In the genomic region with DNA sequence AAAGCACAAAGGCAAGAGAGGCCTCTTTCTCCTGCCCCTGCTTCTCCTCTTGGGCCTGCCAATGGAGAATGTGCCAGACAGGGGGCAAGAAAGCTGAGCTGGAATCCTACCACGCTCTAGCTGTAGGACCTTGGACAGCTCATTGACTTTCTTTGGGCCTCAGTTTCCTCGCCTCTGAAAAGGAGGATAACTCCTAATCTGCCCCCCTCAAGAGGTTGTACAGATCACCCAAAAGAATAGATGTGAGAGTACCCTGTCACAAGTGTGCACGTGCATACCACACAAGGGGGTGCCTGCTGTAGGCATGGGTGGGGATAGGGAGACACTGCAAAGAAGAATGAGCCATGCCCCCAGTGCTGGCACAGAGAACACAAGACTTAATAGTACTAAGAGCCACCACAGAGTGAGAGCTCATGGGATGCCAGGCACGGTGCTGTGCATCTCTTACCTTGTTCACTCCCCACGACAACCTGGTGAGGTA, we compare ENCODE assay signal across 15 cellular contexts. TPM values are rescaled to one million over a fixed set of nuclear protein-coding genes. Genes with fewer than 3 reads are reported as not detected.
DNase-seq lines count a peak whose midpoint lies in the region; ATAC-seq and TF ChIP-seq lines count a peak whose summit lies in the region.
"Had no signal": no experiment of that assay in that cellular context is flagged by ENCODE, and none has a peak within 500 bp of the region (broad histone marks: within the 10 kb centered on the region; RNA-seq: fewer than 3 reads in every experiment).

No MANE protein-coding gene starts in this region.

- peaks cover 73 to 85% (median 82%) of the 10 kb centered on the region in 10 experiments for H3K4me1 ChIP-seq in BLaER1 treated with 17β-estradiol and CSF1 and Interleukin-3, amounts not matched to agents 10 nM and 100 nM
- peaks cover 0 to 44% (median 0%) of the 10 kb centered on the region in 9 donors for H3K4me1 ChIP-seq in heart right ventricle

- H3K4me2 ChIP-seq in BLaER1 treated with 17β-estradiol and CSF1 and Interleukin-3, amounts not matched to agents 10 nM and 100 nM: peak overlapping the region; percentile 83 to 98 (median 93)

- no peak for ATAC-seq in memory B cell (ENCODE audit: low read depth)
- no peak for ATAC-seq in GM18861 (IDR thresholded peaks at IDR 0.05; ENCODE audit: unreplicated experiment)
- ATAC-seq in heart right ventricle: no peak

- peaks cover 62% of the 10 kb centered on the region for H3K36me3 Mint-ChIP-seq in activated CD4-positive, alpha-beta memory T cell treated with anti-CD3 and anti-CD28 coated beads for 36 hours
- peaks cover 23% of the 10 kb centered on the region for H3K36me3 Mint-ChIP-seq in memory B cell

- H3K9me3 ChIP-seq in BLaER1 treated with 17β-estradiol and CSF1 and Interleukin-3, amounts not matched to agents 10 nM and 100 nM (replicated peaks in 1 of 11): peaks cover 0 to 6% (median 0%) of the 10 kb centered on the region in 11 experiments; a peak in 2 of 22 replicates
- no peaks in the 10 kb centered on the region for H3K9me3 ChIP-seq in heart right ventricle

- peak overlapping the region; percentile 50 to 93 (median 82); a peak in 21 of 22 replicates for H3K27ac ChIP-seq in BLaER1 treated with 17β-estradiol and CSF1 and Interleukin-3, amounts not matched to agents 10 nM and 100 nM
- H3K27ac ChIP-seq in heart right ventricle: peak overlapping the region in 1 of 10 donors; percentile 78
- H3K27ac ChIP-seq: cardiac muscle cell had no signal

- no peaks in the 10 kb centered on the region for H3K9me3 Mint-ChIP-seq in activated CD4-positive, alpha-beta memory T cell treated with anti-CD3 and anti-CD28 coated beads for 36 hours
- H3K9me3 Mint-ChIP-seq in memory B cell: no peaks in the 10 kb centered on the region

- H3K4me3 Mint-ChIP-seq in activated CD4-positive, alpha-beta memory T cell treated with anti-CD3 and anti-CD28 coated beads for 36 hours: peak overlapping the region; percentile 79
- peak overlapping the region; percentile 89 for H3K4me3 Mint-ChIP-seq in memory B cell
- H3K4me3 Mint-ChIP-seq: nephron had no signal

- POLR2A ChIA-PET in activated CD4-positive, alpha-beta memory T cell treated with anti-CD3 and anti-CD28 coated beads for 36 hours (lab: Charles Lee): interaction anchor here (1.1 to 8.2 kb wide), 5 partner anchors 8 to 23 kb away, joined by 3 to 58 read pairs (median 8); no protein-coding TSS in a partner anchor

- H4K20me1 ChIP-seq in BLaER1 treated with 17β-estradiol and CSF1 and Interleukin-3, amounts not matched to agents 10 nM and 100 nM: peaks cover 52 to 58% (median 56%) of the 10 kb centered on the region in 11 experiments; a peak in 21 of 22 replicates

- peak overlapping the region; percentile 90 for H3K27ac Mint-ChIP-seq in activated CD4-positive, alpha-beta memory T cell treated with anti-CD3 and anti-CD28 coated beads for 36 hours
- H3K27ac Mint-ChIP-seq in memory B cell: peak overlapping the region; percentile 98

- CTCF ChIA-PET in activated CD4-positive, alpha-beta memory T cell treated with anti-CD3 and anti-CD28 coated beads for 36 hours (lab: Charles Lee): interaction anchor here (1.0 to 5.6 kb wide), 8 partner anchors 10 to 279 kb away, joined by 3 to 40 read pairs (median 6); no protein-coding TSS in a partner anchor

- intact Hi-C loops in activated CD4-positive, alpha-beta memory T cell treated with anti-CD3 and anti-CD28 coated beads for 36 hours (cut with micrococcal nuclease): loop anchor here (2.0 to 5.0 kb wide), 4 partner anchors 41 to 620 kb away; partner anchors contain the start of genes RAB33A, RBMX2 and UTP14A
- intact Hi-C loops in heart right ventricle (cut with DNase I): no loop called here

- H3K27me3 ChIP-seq in BLaER1 treated with 17β-estradiol and CSF1 and Interleukin-3, amounts not matched to agents 10 nM and 100 nM: peaks cover 34 to 95% (median 73%) of the 10 kb centered on the region in 11 experiments
- peaks cover 0 to 3% (median 0%) of the 10 kb centered on the region in 7 donors for H3K27me3 ChIP-seq in heart right ventricle
- H3K27me3 ChIP-seq: cardiac muscle cell had no signal

- no peak for DNase-seq in GM12864 (ENCODE audit: low read depth)
- DNase-seq in activated CD4-positive, alpha-beta memory T cell treated with anti-CD3 and anti-CD28 coated beads for 36 hours: no peak
- DNase-seq in memory B cell (ENCODE audit: low spot score in 2 of 2): no peak
- no peak for DNase-seq in DMS153 (lab: John Stamatoyannopoulos, UW)
- no peak for DNase-seq in heart right ventricle
- no peak for DNase-seq in hepatic stellate cell (ENCODE audit: low spot score)
- DNase-seq: left cardiac atrium, NCI-H1417 treated with DMSO at 0.1 percent for 48 hours, NCI-H446 had no signal

- WGBS in heart right ventricle, 2 donors: 92 to 96% methylated on average over 5 of the region's 5 CpGs

- peaks cover 19 to 48% (median 32%) of the 10 kb centered on the region in 11 experiments; a peak in 20 of 22 replicates for H3K36me3 ChIP-seq in BLaER1 treated with 17β-estradiol and CSF1 and Interleukin-3, amounts not matched to agents 10 nM and 100 nM
- H3K36me3 ChIP-seq in heart right ventricle: peaks cover 0 to 3% (median 0%) of the 10 kb centered on the region in 9 donors
- H3K36me3 ChIP-seq: cardiac muscle cell had no signal

- peak overlapping the region; percentile 59 to 80 (median 72) for H3K4me3 ChIP-seq in BLaER1 treated with 17β-estradiol and CSF1 and Interleukin-3, amounts not matched to agents 10 nM and 100 nM
- peak overlapping the region; percentile 70 for H3K4me3 ChIP-seq in GM12864 (ENCODE audit: low read depth, low read length)
- H3K4me3 ChIP-seq in heart right ventricle: peak overlapping the region in 1 of 10 donors; percentile 60
- H3K4me3 ChIP-seq: cardiac muscle cell had no signal

- TF ChIP-seq CTCF in GM12864 (IDR thresholded peaks at IDR 0.05; ENCODE audit: low read depth, low read length, missing control alignments) (no peak), heart right ventricle (IDR thresholded peaks at IDR 0.05) (no peak)

- peak overlapping the region; percentile 72 to 92 (median 80) for H3K9ac ChIP-seq in BLaER1 treated with 17β-estradiol and CSF1 and Interleukin-3, amounts not matched to agents 10 nM and 100 nM

- no peaks in the 10 kb centered on the region for H3K27me3 Mint-ChIP-seq in activated CD4-positive, alpha-beta memory T cell treated with anti-CD3 and anti-CD28 coated beads for 36 hours
- H3K27me3 Mint-ChIP-seq in memory B cell: no peaks in the 10 kb centered on the region

- peaks cover 54% of the 10 kb centered on the region for H3K4me1 Mint-ChIP-seq in activated CD4-positive, alpha-beta memory T cell treated with anti-CD3 and anti-CD28 coated beads for 36 hours (ENCODE audit: low read depth)
- H3K4me1 Mint-ChIP-seq in memory B cell: peaks cover 41% of the 10 kb centered on the region

RNA-seq across cellular contexts. Expression of gene SASH3, which starts 2.3 kb away (rescaled TPM):
- total RNA-seq in activated CD4-positive, alpha-beta memory T cell treated with anti-CD3 and anti-CD28 coated beads for 36 hours: 100 to 1,000 TPM; 126 to 133 TPM
- 10 to 100 TPM in 1 of 10 donors, 1 to 10 TPM in 6, under 1 TPM in 3; 0.57 to 15.3 (median 2.3) TPM for total RNA-seq in heart right ventricle
- polyA plus RNA-seq in heart right ventricle: 1 to 10 TPM in 1 of 2 donors, under 1 TPM in 1; 0.88 to 1.9 TPM
- total RNA-seq: cardiac muscle cell, G401 had no signal
- polyA plus RNA-seq: BJ had no signal

RNA-seq across cellular contexts. Expression of gene XPNPEP2, which starts 43.3 kb away (rescaled TPM):
- under 1 TPM; 0.80 to 0.93 TPM for total RNA-seq in activated CD4-positive, alpha-beta memory T cell treated with anti-CD3 and anti-CD28 coated beads for 36 hours
- total RNA-seq in heart right ventricle: 1 to 10 TPM in 1 of 10 donors, under 1 TPM in 9; 0.18 to 2.2 (median 0.52) TPM
- under 1 TPM; 0.22 to 0.99 TPM for polyA plus RNA-seq in heart right ventricle
- total RNA-seq: cardiac muscle cell, G401 had no signal
- polyA plus RNA-seq: cardiac muscle cell had no signal

Comparison
In these comparisons a context has a peak if more than half of its experiments do, and no peak if none do; other contexts are left out.
1. RNA of gene SASH3, which starts 2.3 kb away (total RNA-seq): 126 to 133 TPM in activated CD4-positive, alpha-beta memory T cell treated with anti-CD3 and anti-CD28 coated beads for 36 hours; 0.57 to 15.3 TPM in heart right ventricle; every median in the first group is over 4 times any median in the second.